Comparison of ENCODE assay signal across 14 cellular contexts in the genomic region with DNA sequence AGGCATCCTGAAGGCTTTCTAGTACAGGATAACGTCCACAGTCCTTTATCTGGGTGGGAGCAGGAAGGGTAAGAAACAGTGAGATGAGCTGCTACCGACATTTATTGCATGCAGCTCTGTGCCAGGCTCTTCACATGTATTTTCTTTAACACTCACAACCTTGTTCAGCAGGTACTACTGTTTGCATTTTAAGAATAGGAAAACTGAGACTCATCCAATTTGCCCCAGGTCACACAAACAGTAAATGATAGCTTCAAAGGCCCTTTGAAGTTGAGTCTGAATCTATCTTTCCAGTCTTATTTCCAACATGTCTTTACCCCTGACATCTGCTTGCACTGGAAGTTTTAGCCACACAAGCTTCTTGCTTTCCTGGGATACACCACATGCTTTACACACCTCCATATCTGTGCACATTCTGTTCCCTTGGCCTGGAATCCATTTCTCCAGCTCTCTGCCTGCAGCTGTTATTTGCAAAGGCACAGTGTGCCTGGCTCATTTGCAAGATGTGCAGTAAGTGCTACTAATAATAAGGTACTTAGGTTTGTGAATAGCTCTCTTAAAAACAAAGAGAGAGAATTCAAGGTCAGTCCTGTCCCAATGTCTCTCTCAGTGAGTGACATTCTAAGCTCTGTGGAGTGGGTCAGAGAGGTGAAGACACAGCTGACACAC.
DNase-seq lines count a peak whose midpoint lies in the region; ATAC-seq and TF ChIP-seq lines count a peak whose summit lies in the region.
"Had no signal": no experiment of that assay in that cellular context is flagged by ENCODE, and none has a peak within 500 bp of the region (broad histone marks: within the 10 kb centered on the region; RNA-seq: fewer than 3 reads in every experiment).

No MANE protein-coding gene starts in this region.

- no peak for ATAC-seq in GM21619 (IDR thresholded peaks at IDR 0.05; ENCODE audit: unreplicated experiment)

- peak overlapping the region; percentile 91 for H3K27ac ChIP-seq in VCaP
- peak overlapping the region; percentile 71 for H3K27ac ChIP-seq in stomach smooth muscle (ENCODE audit: low read length)

- H3K27me3 ChIP-seq in stomach smooth muscle (ENCODE audit: control insufficient read depth in 1 of 2, insufficient read depth in 2 of 2, low read length in 2 of 2), result no peaks in the 10 kb centered on the region

- H3K36me3 ChIP-seq in stomach smooth muscle (ENCODE audit: control insufficient read depth in 2 of 2, insufficient read depth in 2 of 2, low read length in 2 of 2), result peaks cover 8% of the 10 kb centered on the region in 2 donors

- H3K4me3 ChIP-seq in stomach smooth muscle (ENCODE audit: low read length in 2 of 2), result no peak overlapping the region

- TF ChIP-seq CTCF in VCaP (conservative IDR thresholded peaks at IDR 0.05), result no peak

- H3K4me1 ChIP-seq in stomach smooth muscle (ENCODE audit: control insufficient read depth, insufficient read depth, low read length), result peaks cover 17% of the 10 kb centered on the region

- no peaks in the 10 kb centered on the region for H3K9me3 ChIP-seq in stomach smooth muscle (ENCODE audit: control insufficient read depth in 2 of 2, low read length in 2 of 2)

- no peak overlapping the region for H3K9ac ChIP-seq in stomach smooth muscle (ENCODE audit: low read length in 2 of 2)

- DNase-seq in NCI-H1105 treated with DMSO at 0.1 percent for 48 hours (lab: John Stamatoyannopoulos, UW) (peak; percentile 15), NCI-H1105 (lab: John Stamatoyannopoulos, UW) (no peak), inferior parietal cortex (ENCODE audit: extremely low spot score) (peak; percentile 60), MV-4-11 (lab: John Stamatoyannopoulos, UW) (no peak), HK-2 (ENCODE audit: unreplicated experiment) (no peak)
- DNase-seq: activated CD4-positive, alpha-beta T cell treated with anti-CD3 and anti-CD28 coated beads for 1 hour; activated naive CD4-positive, alpha-beta T cell treated with anti-CD3 and anti-CD28 coated beads, Interleukin-2, amount 50 U/mL, for 16 hours; central memory CD4-positive, alpha-beta T cell; kidney glomerular epithelial cell; NCI-H774; T-helper 1 cell had no signal

Comparison
In these comparisons a context has a peak if more than half of its experiments do, and no peak if none do; other contexts are left out.
1. DNase-seq: peak in NCI-H1105 treated with DMSO at 0.1 percent for 48 hours (single experiment) and inferior parietal cortex (single experiment); none in NCI-H1105 (single experiment), MV-4-11 (single experiment) and HK-2 (single experiment).